10 cellular contexts compared by ENCODE assay signal in the genomic region with DNA sequence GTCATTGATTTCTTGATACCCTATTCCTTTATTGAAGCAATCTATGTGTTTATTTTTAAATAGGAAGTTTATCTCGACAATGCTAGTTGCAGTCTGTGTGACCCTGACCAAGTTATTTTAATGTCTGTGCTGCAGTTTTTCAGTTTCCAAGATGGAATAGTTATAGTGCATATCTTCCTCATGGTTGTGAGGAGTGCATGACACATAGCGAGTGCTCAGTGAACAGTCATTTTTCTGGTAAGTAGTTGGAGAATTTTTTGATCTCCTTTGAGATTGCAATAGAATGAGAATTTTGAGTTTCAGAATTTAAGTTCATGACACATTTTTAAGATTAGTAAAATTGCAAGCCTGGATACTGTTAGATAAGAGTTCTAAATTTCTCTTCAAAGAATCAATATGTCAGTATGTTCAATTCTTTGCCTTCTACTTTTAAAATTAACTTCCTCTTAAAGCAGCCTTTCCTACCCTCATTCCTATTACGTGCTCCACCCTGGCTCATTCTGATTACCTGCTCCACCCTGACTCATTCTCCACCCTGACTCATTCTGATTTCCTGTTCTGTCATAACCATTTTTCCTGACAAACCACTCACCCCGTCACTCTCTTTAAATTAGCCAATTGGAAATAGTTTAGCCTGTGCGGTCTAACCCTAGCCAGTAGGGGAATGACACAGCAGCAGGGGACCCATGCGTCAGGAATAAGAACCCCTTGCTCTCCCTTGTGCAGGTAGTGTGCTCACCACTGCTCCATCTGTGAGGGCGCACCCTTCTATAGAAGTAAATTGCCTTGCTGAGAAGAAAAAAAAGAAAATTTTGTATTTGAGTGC. TPM values are rescaled to one million over a fixed set of nuclear protein-coding genes. Genes with fewer than 3 reads are reported as not detected.
DNase-seq lines count a peak whose midpoint lies in the region; ATAC-seq and TF ChIP-seq lines count a peak whose summit lies in the region.
"Had no signal": no experiment of that assay in that cellular context is flagged by ENCODE, and none has a peak within 500 bp of the region (broad histone marks: within the 10 kb centered on the region; RNA-seq: fewer than 3 reads in every experiment).

No MANE protein-coding gene starts in this region.

- peak in 1 of 2 donors; percentile 46 for ATAC-seq in stimulated activated naive B cell treated with anti-CD40 and anti-IgM and Interleukin-4, amounts not matched to agents 10 μg/mL and 1 μg/mL and 100 μg/mL, for 72 hours (replicated peaks)
- ATAC-seq in HG03196 (IDR thresholded peaks at IDR 0.05; ENCODE audit: unreplicated experiment) (no peak), HG02938 (IDR thresholded peaks at IDR 0.05; ENCODE audit: unreplicated experiment) (no peak)
- ATAC-seq: gastroesophageal sphincter had no signal

- H3K27me3 Mint-ChIP-seq in endothelial cell (ENCODE audit: unreplicated experiment): peaks cover 2% of the 10 kb centered on the region
- no peaks in the 10 kb centered on the region for H3K27me3 Mint-ChIP-seq in stimulated activated naive B cell treated with anti-CD40 and anti-IgM and Interleukin-4, amounts not matched to agents 10 μg/mL and 1 μg/mL and 100 μg/mL, for 72 hours
- H3K27me3 Mint-ChIP-seq: B cell had no signal

- DNase-seq in activated naive CD4-positive, alpha-beta T cell treated with Interleukin-2 at 50 U/mL for 16 hours: peak; percentile 43
- DNase-seq in activated naive CD4-positive, alpha-beta T cell treated with anti-CD3 and anti-CD28 coated beads, Interleukin-2, amount 50 U/mL, for 16 hours: no peak
- peak; percentile 42 for DNase-seq in T1000 (lab: John Stamatoyannopoulos, UW)
- DNase-seq in endothelial cell (ENCODE audit: low spot score): no peak
- peak; percentile 2 for DNase-seq in stimulated activated naive B cell treated with anti-CD40 and anti-IgM and Interleukin-4, amounts not matched to agents 10 μg/mL and 1 μg/mL and 100 μg/mL, for 72 hours
- DNase-seq in DMS79 (lab: John Stamatoyannopoulos, UW): no peak

- peaks cover 58% of the 10 kb centered on the region for H3K36me3 Mint-ChIP-seq in endothelial cell (ENCODE audit: low read depth, unreplicated experiment)
- H3K36me3 Mint-ChIP-seq in stimulated activated naive B cell treated with anti-CD40 and anti-IgM and Interleukin-4, amounts not matched to agents 10 μg/mL and 1 μg/mL and 100 μg/mL, for 72 hours: peaks cover 60 to 71% of the 10 kb centered on the region in 2 donors

- H3K27ac Mint-ChIP-seq in endothelial cell (ENCODE audit: unreplicated experiment): no peak overlapping the region
- no peak overlapping the region for H3K27ac Mint-ChIP-seq in stimulated activated naive B cell treated with anti-CD40 and anti-IgM and Interleukin-4, amounts not matched to agents 10 μg/mL and 1 μg/mL and 100 μg/mL, for 72 hours
- H3K27ac Mint-ChIP-seq: B cell had no signal

- peaks cover 7% of the 10 kb centered on the region for H3K9me3 Mint-ChIP-seq in endothelial cell (ENCODE audit: unreplicated experiment)
- peaks cover 9 to 10% of the 10 kb centered on the region in 2 donors for H3K9me3 Mint-ChIP-seq in stimulated activated naive B cell treated with anti-CD40 and anti-IgM and Interleukin-4, amounts not matched to agents 10 μg/mL and 1 μg/mL and 100 μg/mL, for 72 hours

- peak overlapping the region; percentile 43 for H3K4me3 Mint-ChIP-seq in endothelial cell (ENCODE audit: unreplicated experiment)
- no peak overlapping the region for H3K4me3 Mint-ChIP-seq in stimulated activated naive B cell treated with anti-CD40 and anti-IgM and Interleukin-4, amounts not matched to agents 10 μg/mL and 1 μg/mL and 100 μg/mL, for 72 hours
- H3K4me3 Mint-ChIP-seq: B cell had no signal

- H3K4me1 Mint-ChIP-seq in endothelial cell (ENCODE audit: unreplicated experiment): peaks cover 3% of the 10 kb centered on the region
- peaks cover 2 to 7% of the 10 kb centered on the region in 2 donors for H3K4me1 Mint-ChIP-seq in stimulated activated naive B cell treated with anti-CD40 and anti-IgM and Interleukin-4, amounts not matched to agents 10 μg/mL and 1 μg/mL and 100 μg/mL, for 72 hours
- H3K4me1 Mint-ChIP-seq: B cell had no signal

- no peak for TF ChIP-seq CTCF in endothelial cell (IDR thresholded peaks at IDR 0.05; ENCODE audit: unreplicated experiment)

RNA-seq across cellular contexts. Expression of a gene that starts 30.7 kb away (rescaled TPM):
- total RNA-seq in endothelial cell (ENCODE audit: unreplicated experiment): 97.3 TPM

Comparison
In these comparisons a context has a peak if more than half of its experiments do, and no peak if none do; other contexts are left out.
1. DNase-seq: peak in activated naive CD4-positive, alpha-beta T cell treated with Interleukin-2 at 50 U/mL for 16 hours (single experiment), T1000 (single experiment) and stimulated activated naive B cell treated with anti-CD40 and anti-IgM and Interleukin-4, amounts not matched to agents 10 μg/mL and 1 μg/mL and 100 μg/mL, for 72 hours (single experiment); none in activated naive CD4-positive, alpha-beta T cell treated with anti-CD3 and anti-CD28 coated beads, Interleukin-2, amount 50 U/mL, for 16 hours (single experiment), endothelial cell (single experiment) and DMS79 (single experiment).